Comparison of ENCODE assay signal across 8 cellular contexts in the genomic region with DNA sequence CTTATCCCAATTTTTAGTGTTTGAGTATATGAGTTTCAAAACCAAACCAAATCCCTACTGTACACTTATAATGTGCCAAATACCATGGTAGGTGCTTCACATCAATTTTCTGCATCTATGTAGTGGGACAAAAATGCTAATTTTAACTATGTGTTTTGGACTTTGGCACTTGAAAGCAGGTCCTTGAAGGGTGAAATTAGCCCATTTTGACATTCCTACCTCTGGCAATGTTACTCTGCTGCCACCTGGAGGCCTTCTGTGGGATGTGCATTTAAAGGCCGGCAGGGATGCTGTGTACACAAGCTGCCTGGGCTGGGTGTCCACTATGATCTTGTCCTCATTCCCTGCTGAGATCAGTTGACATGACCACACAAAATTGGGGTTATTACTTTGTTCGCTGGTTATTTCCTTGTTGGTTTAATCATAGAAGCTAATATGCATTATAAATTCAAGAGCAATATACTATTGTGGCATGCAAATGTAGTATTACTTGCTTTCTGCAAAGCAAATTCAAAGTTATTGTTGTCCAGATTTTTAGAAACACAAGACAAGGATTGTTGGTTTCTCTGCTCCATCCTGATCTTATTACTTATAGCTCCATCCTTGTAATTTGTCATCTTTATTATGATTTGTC.
DNase-seq lines count a peak whose midpoint lies in the region; ATAC-seq and TF ChIP-seq lines count a peak whose summit lies in the region.

No MANE protein-coding gene starts in this region.

- TF ChIP-seq CTCF in brain (conservative IDR thresholded peaks at IDR 0.05) = peak; percentile 98

- DNase-seq in COLO668 (lab: John Stamatoyannopoulos, UW; ENCODE audit: unreplicated experiment) (peak; percentile 48), NCI-H1436 (lab: John Stamatoyannopoulos, UW) (peak; percentile 66), UCSD-AML1 (lab: John Stamatoyannopoulos, UW; ENCODE audit: unreplicated experiment) (peak; percentile 52), inferior parietal cortex (ENCODE audit: extremely low spot score) (peak; percentile 90)
- DNase-seq in stimulated activated CD4-positive, alpha-beta T cell treated with anti-CD3 and anti-CD28 coated beads, Interleukin-15, amount 100 ng/mL, for 48 hours (ENCODE audit: low read depth in 2 of 2) = peak; percentile 30 to 36

- no peaks in the 10 kb centered on the region for H3K9me3 Mint-ChIP-seq in brain

- peak overlapping the region in 1 of 5 experiments; percentile 9 for H3K27ac Mint-ChIP-seq in brain

- H3K4me1 Mint-ChIP-seq in brain = peaks cover 25% of the 10 kb centered on the region

- H3K27me3 Mint-ChIP-seq in brain = peaks cover 14% of the 10 kb centered on the region

- no peaks in the 10 kb centered on the region for H3K36me3 Mint-ChIP-seq in brain

- no peak overlapping the region for H3K4me3 Mint-ChIP-seq in brain

- peak; percentile 79 for ATAC-seq in GM21390 (IDR thresholded peaks at IDR 0.05; ENCODE audit: unreplicated experiment)
- ATAC-seq in GM18861 (IDR thresholded peaks at IDR 0.05; ENCODE audit: unreplicated experiment) = no peak

Comparison
In these comparisons a context has a peak if more than half of its experiments do, and no peak if none do; other contexts are left out.
1. DNase-seq: peak in every context shown above with its lines; median percentile 90 in inferior parietal cortex; 66 in NCI-H1436; 52 in UCSD-AML1; 48 in COLO668; 33 in stimulated activated CD4-positive, alpha-beta T cell treated with anti-CD3 and anti-CD28 coated beads, Interleukin-15, amount 100 ng/mL, for 48 hours.